ENCODE assay signal across 18 cellular contexts in genomic region chr1:65079941-65080340, GRCh38.
A peak's percentile ranks its signal among the peaks of the same experiment; 100 is the strongest.
DNase-seq lines count a peak whose midpoint lies in the region; ATAC-seq and TF ChIP-seq lines count a peak whose summit lies in the region.
"Had no signal": no experiment of that assay in that cellular context is flagged by ENCODE, and none has a peak within 500 bp of the region (broad histone marks: within the 10 kb centered on the region; RNA-seq: fewer than 3 reads in every experiment).

No MANE protein-coding gene starts in this region.

- H3K4me1 Mint-ChIP-seq in activated T-helper 17 cell treated with anti-CD3 and anti-CD28 coated beads, Interleukin-2, amount 50 U/mL, for 72 hours = peaks cover 10% of the 10 kb centered on the region
- H3K4me1 Mint-ChIP-seq: B cell, endodermal cell had no signal

- no peaks in the 10 kb centered on the region for H3K36me3 Mint-ChIP-seq in activated T-helper 17 cell treated with anti-CD3 and anti-CD28 coated beads, Interleukin-2, amount 50 U/mL, for 72 hours (ENCODE audit: low read depth)
- H3K36me3 Mint-ChIP-seq: activated naive CD4-positive, alpha-beta T cell treated with anti-CD3 and anti-CD28 coated beads, Interleukin-2, amount 10 ng/mL, durations not matched to agents 7 days and 5 days; mesothelial cell of epicardium; stimulated activated memory B cell treated with anti-CD40 and anti-IgM and Interleukin-4, amounts not matched to agents 10 μg/mL and 1 μg/mL and 100 μg/mL, for 72 hours; type B pancreatic cell had no signal

- no peaks in the 10 kb centered on the region for H3K9me3 Mint-ChIP-seq in activated T-helper 17 cell treated with anti-CD3 and anti-CD28 coated beads, Interleukin-2, amount 50 U/mL, for 72 hours
- H3K9me3 Mint-ChIP-seq: activated naive CD4-positive, alpha-beta T cell treated with anti-CD3 and anti-CD28 coated beads, Interleukin-2, amount 10 ng/mL, durations not matched to agents 7 days and 5 days; endodermal cell; mesothelial cell of epicardium; stimulated activated memory B cell treated with anti-CD40 and anti-IgM and Interleukin-4, amounts not matched to agents 10 μg/mL and 1 μg/mL and 100 μg/mL, for 72 hours; type B pancreatic cell had no signal

- no peak overlapping the region for H3K4me3 ChIP-seq in foreskin fibroblast (ENCODE audit: low read depth in 1 of 2, low read length in 2 of 2)

- ATAC-seq in activated T-helper 17 cell treated with anti-CD3 and anti-CD28 coated beads, Interleukin-2, amount 50 U/mL, for 72 hours (replicated peaks) = peak; percentile 74
- ATAC-seq in HG02840 (IDR thresholded peaks at IDR 0.05; ENCODE audit: low FRiP score, unreplicated experiment) (no peak), GM21367 (IDR thresholded peaks at IDR 0.05; ENCODE audit: unreplicated experiment) (no peak)
- ATAC-seq: stimulated activated memory B cell treated with anti-CD40 and anti-IgM and Interleukin-4, amounts not matched to agents 10 μg/mL and 1 μg/mL and 100 μg/mL, for 72 hours had no signal

- H3K27ac Mint-ChIP-seq in activated T-helper 17 cell treated with anti-CD3 and anti-CD28 coated beads, Interleukin-2, amount 50 U/mL, for 72 hours = no peak overlapping the region
- H3K27ac Mint-ChIP-seq: activated naive CD4-positive, alpha-beta T cell treated with anti-CD3 and anti-CD28 coated beads, Interleukin-2, amount 10 ng/mL, durations not matched to agents 7 days and 5 days; B cell; endodermal cell; mesothelial cell of epicardium; stimulated activated memory B cell treated with anti-CD40 and anti-IgM and Interleukin-4, amounts not matched to agents 10 μg/mL and 1 μg/mL and 100 μg/mL, for 72 hours; type B pancreatic cell had no signal

- peaks cover 6% of the 10 kb centered on the region for H3K27me3 Mint-ChIP-seq in activated T-helper 17 cell treated with anti-CD3 and anti-CD28 coated beads, Interleukin-2, amount 50 U/mL, for 72 hours
- H3K27me3 Mint-ChIP-seq: type B pancreatic cell had no signal

- H3K4me3 Mint-ChIP-seq in activated T-helper 17 cell treated with anti-CD3 and anti-CD28 coated beads, Interleukin-2, amount 50 U/mL, for 72 hours = no peak overlapping the region
- H3K4me3 Mint-ChIP-seq: activated naive CD4-positive, alpha-beta T cell treated with anti-CD3 and anti-CD28 coated beads, Interleukin-2, amount 10 ng/mL, durations not matched to agents 7 days and 5 days; B cell; endodermal cell; mesothelial cell of epicardium; stimulated activated memory B cell treated with anti-CD40 and anti-IgM and Interleukin-4, amounts not matched to agents 10 μg/mL and 1 μg/mL and 100 μg/mL, for 72 hours; type B pancreatic cell had no signal

- DNase-seq in CD1c-positive myeloid dendritic cell (ENCODE audit: extremely low spot score) (peak; percentile 20), HS-5 (ENCODE audit: low read depth) (peak; percentile 34), foreskin fibroblast (peak; percentile 43 to 57), epidermal melanocyte (ENCODE audit: insufficient read length, low spot score) (no peak)
- DNase-seq in activated CD4-positive, alpha-beta T cell treated with anti-CD3 and anti-CD28 coated beads for 1 hour = no peak
- DNase-seq: activated naive CD4-positive, alpha-beta T cell treated with anti-CD3 and anti-CD28 coated beads, Interleukin-2, amount 10 ng/mL, durations not matched to agents 7 days and 5 days; central memory CD4-positive, alpha-beta T cell; DMS 273 treated with DMSO at 0.1 percent for 48 hours; endodermal cell; NCI-H1436; NCI-H446 treated with DMSO at 0.1 percent for 48 hours had no signal

- no peak for TF ChIP-seq CTCF in foreskin fibroblast (IDR thresholded peaks at IDR 0.05; ENCODE audit: low read depth, low read length)

Comparison
In these comparisons a context has a peak if more than half of its experiments do, and no peak if none do; other contexts are left out.
1. DNase-seq: peak in CD1c-positive myeloid dendritic cell (single experiment), HS-5 (single experiment) and foreskin fibroblast (2 of 2); none in activated CD4-positive, alpha-beta T cell treated with anti-CD3 and anti-CD28 coated beads for 1 hour (single experiment) and epidermal melanocyte (single experiment).